In genomic region chr14:52553671-52554575, GRCh38 we compare ENCODE assay signal across 8 cellular contexts. TPM values are rescaled to one million over a fixed set of nuclear protein-coding genes. Genes with fewer than 3 reads are reported as not detected.
DNase-seq lines count a peak whose midpoint lies in the region; ATAC-seq and TF ChIP-seq lines count a peak whose summit lies in the region.

No MANE protein-coding gene starts in this region.

- no peaks in the 10 kb centered on the region for H3K9me2 ChIP-seq in PC-9 (ENCODE audit: insufficient read depth)

- no peaks in the 10 kb centered on the region for H3K36me3 Mint-ChIP-seq in activated T-helper 17 cell treated with anti-CD3 and anti-CD28 coated beads, Interleukin-2, amount 50 U/mL, for 72 hours (ENCODE audit: low read depth)

- H3K27me3 ChIP-seq in KMS-11 (ENCODE audit: insufficient read depth, low read depth) (no peaks in the 10 kb centered on the region), PC-9 (ENCODE audit: insufficient read depth, low read depth) (no peaks in the 10 kb centered on the region), muscle layer of duodenum (ENCODE audit: low read depth, low read length) (no peaks in the 10 kb centered on the region)

- DNase-seq in COR-L47 (lab: John Stamatoyannopoulos, UW) (peak; percentile 78), PC-9 (peak; percentile 74 to 75), fibroblast of gingiva (ENCODE audit: low read depth) (peak; percentile 70)
- peak; percentile 57 to 66 for DNase-seq in stimulated activated CD8-positive, alpha-beta memory T cell treated with anti-CD3 and anti-CD28 coated beads, Interleukin-4, amount 100 ng/mL, for 4 hours (ENCODE audit: low read depth in 2 of 2, low spot score in 1 of 2)

- no peak for TF ChIP-seq CTCF in KMS-11 (conservative IDR thresholded peaks at IDR 0.05; ENCODE audit: low read depth, low read length)
- TF ChIP-seq CTCF in PC-9 (conservative IDR thresholded peaks at IDR 0.05), result no peak

- H3F3A ChIP-seq in PC-9 (ENCODE audit: insufficient read depth, low read depth), result 0 out of 2 replicates have a peak, but pooled peaks cover 4% of the 10 kb centered on the region

- CTCF ChIA-PET in PC-9 (lab: Charles Lee), result interaction anchor here (0.6 kb wide), 1 partner anchor 34 kb away, joined by 3 read pairs; no protein-coding TSS in a partner anchor

- H3K4me3 ChIP-seq in KMS-11 (IDR thresholded peaks at IDR 0.05; ENCODE audit: insufficient read depth, low read depth, low read length) (no peak overlapping the region), PC-9 (peak overlapping the region; percentile 65), muscle layer of duodenum (ENCODE audit: low read depth in 1 of 2, low read length in 2 of 2) (peak overlapping the region; percentile 72 to 92)

- H3K9me3 Mint-ChIP-seq in activated T-helper 17 cell treated with anti-CD3 and anti-CD28 coated beads, Interleukin-2, amount 50 U/mL, for 72 hours, result no peaks in the 10 kb centered on the region

- intact Hi-C loops in PC-9 (cut with micrococcal nuclease; ENCODE audit: unreplicated experiment), result loop anchor here (2.0 to 5.0 kb wide), 2 partner anchors 147 to 398 kb away; partner anchors contain the start of gene FERMT2

- H4K20me1 ChIP-seq in KMS-11 (ENCODE audit: insufficient read depth), result no peaks in the 10 kb centered on the region
- no peaks in the 10 kb centered on the region for H4K20me1 ChIP-seq in PC-9 (ENCODE audit: insufficient read depth)

- peak; percentile 16 for ATAC-seq in activated T-helper 17 cell treated with anti-CD3 and anti-CD28 coated beads, Interleukin-2, amount 50 U/mL, for 72 hours (replicated peaks)
- ATAC-seq in GM18858 (IDR thresholded peaks at IDR 0.05; ENCODE audit: unreplicated experiment), result no peak

- H3K9me3 ChIP-seq in PC-9 (ENCODE audit: insufficient read depth, low read depth) (no peaks in the 10 kb centered on the region), muscle layer of duodenum (ENCODE audit: control insufficient read depth in 1 of 2, low read length in 2 of 2) (peaks cover 0 to 3% of the 10 kb centered on the region in 2 donors)

- peaks cover 16% of the 10 kb centered on the region for H3K4me1 Mint-ChIP-seq in activated T-helper 17 cell treated with anti-CD3 and anti-CD28 coated beads, Interleukin-2, amount 50 U/mL, for 72 hours

- H3K4me3 Mint-ChIP-seq in activated T-helper 17 cell treated with anti-CD3 and anti-CD28 coated beads, Interleukin-2, amount 50 U/mL, for 72 hours, result peak overlapping the region; percentile 96

- peak overlapping the region; percentile 86 for H3K27ac Mint-ChIP-seq in activated T-helper 17 cell treated with anti-CD3 and anti-CD28 coated beads, Interleukin-2, amount 50 U/mL, for 72 hours

- H3K4me2 ChIP-seq in KMS-11, result peak overlapping the region; percentile 75
- H3K4me2 ChIP-seq in PC-9, result peak overlapping the region; percentile 100

- H3K27ac ChIP-seq in KMS-11 (no peak overlapping the region), PC-9 (no peak overlapping the region), muscle layer of duodenum (ENCODE audit: low read length) (no peak overlapping the region)

- H3K9ac ChIP-seq in KMS-11, result peak overlapping the region; percentile 41; the same call in 1 of the 2 replicates

- BruUV-seq in PC-9 (replicated peaks; lab: Mats Ljungman, UMichigan), result TSS peak; percentile 47

- H3K4me1 ChIP-seq in KMS-11 (ENCODE audit: low read depth, poor library complexity, severe bottlenecking) (peaks cover 17% of the 10 kb centered on the region), PC-9 (replicated peaks; ENCODE audit: insufficient read depth) (peaks cover 21% of the 10 kb centered on the region), muscle layer of duodenum (ENCODE audit: control insufficient read depth in 1 of 2, insufficient read depth in 2 of 2, low read length in 2 of 2) (peaks cover 6 to 20% of the 10 kb centered on the region in 2 donors)

- H3K27me3 Mint-ChIP-seq in activated T-helper 17 cell treated with anti-CD3 and anti-CD28 coated beads, Interleukin-2, amount 50 U/mL, for 72 hours, result peaks cover 7% of the 10 kb centered on the region

- H2AFZ ChIP-seq in KMS-11 (ENCODE audit: low read depth) (peak overlapping the region; percentile 91), PC-9 (peak overlapping the region; percentile 91)

- POLR2A ChIA-PET in PC-9 (lab: Charles Lee; ENCODE audit: unreplicated experiment), result interaction anchor here (0.5 to 0.6 kb wide), 3 partner anchors 398 to 1563 kb away, joined by 3 to 7 read pairs (median 4); no protein-coding TSS in a partner anchor

- H3K79me2 ChIP-seq in KMS-11 (ENCODE audit: insufficient read depth, low read depth) (peaks cover 10% of the 10 kb centered on the region; the same call in 1 of the 2 replicates), PC-9 (ENCODE audit: low read depth) (no peaks in the 10 kb centered on the region)

- H3K36me3 ChIP-seq in KMS-11 (ENCODE audit: insufficient read depth) (no peaks in the 10 kb centered on the region), PC-9 (ENCODE audit: low read depth) (no peaks in the 10 kb centered on the region), muscle layer of duodenum (ENCODE audit: control insufficient read depth in 1 of 2, insufficient read depth in 2 of 2, low read length in 2 of 2) (no peaks in the 10 kb centered on the region)

RNA-seq across cellular contexts. Expression of gene GPR137C, which starts 1.3 kb away (rescaled TPM):
- total RNA-seq in PC-9 (2021), result 1.1 and 1.2 TPM in 2 replicates
- total RNA-seq in activated T-helper 17 cell treated with anti-CD3 and anti-CD28 coated beads, Interleukin-2, amount 50 U/mL, for 72 hours, result under 1 TPM; 0.26 to 0.35 TPM

RNA-seq across cellular contexts. Expression of gene TXNDC16, which starts 1.6 kb away (rescaled TPM):
- total RNA-seq in PC-9 (2021), result 5.7 and 7.9 TPM in 2 replicates
- total RNA-seq in activated T-helper 17 cell treated with anti-CD3 and anti-CD28 coated beads, Interleukin-2, amount 50 U/mL, for 72 hours, result 1 to 10 TPM; 5.6 to 7.7 TPM
